Comparison of ENCODE assay signal across 13 cellular contexts in genomic region chr19:45599286-45599685, GRCh38. TPM values are rescaled to one million over a fixed set of nuclear protein-coding genes. Genes with fewer than 3 reads are reported as not detected.
DNase-seq lines count a peak whose midpoint lies in the region; ATAC-seq and TF ChIP-seq lines count a peak whose summit lies in the region.
"Had no signal": no experiment of that assay in that cellular context is flagged by ENCODE, and none has a peak within 500 bp of the region (broad histone marks: within the 10 kb centered on the region; RNA-seq: fewer than 3 reads in every experiment).

No MANE protein-coding gene starts in this region.

- H3K9me3 Mint-ChIP-seq in endothelial cell (ENCODE audit: unreplicated experiment) = no peaks in the 10 kb centered on the region
- peaks cover 0 to 26% (median 9%) of the 10 kb centered on the region in 7 donors for H3K9me3 Mint-ChIP-seq in CD14-positive monocyte
- H3K9me3 Mint-ChIP-seq in activated naive CD4-positive, alpha-beta T cell treated with anti-CD3 and anti-CD28 coated beads, Interleukin-2, amount 50 U/mL, for 72 hours = no peaks in the 10 kb centered on the region
- H3K9me3 Mint-ChIP-seq: activated T-helper 1 cell treated with anti-CD3 and anti-CD28 coated beads, Interleukin-12 subunit alpha, Interleukin-12 subunit beta, Interleukin-2, Interleukin-4 antibody, amounts not matched to agents 30 ng/mL and 10 ng/mL and 1 ng/mL, durations not matched to agents 14 hours and 24 hours and 36 hours had no signal

- DNase-seq in SK-N-SH (peak; percentile 51), endothelial cell (ENCODE audit: low spot score) (no peak), stomach (no peak), CD14-positive monocyte (ENCODE audit: low spot score) (no peak)
- no peak for DNase-seq in activated naive CD4-positive, alpha-beta T cell treated with anti-CD3 and anti-CD28 coated beads, Interleukin-2, amount 50 U/mL, for 72 hours (ENCODE audit: low spot score in 2 of 2)
- DNase-seq: activated CD4-positive, alpha-beta T cell treated with anti-CD3 and anti-CD28 coated beads for 36 hours; body of pancreas; DMS 273 treated with DMSO at 0.1 percent for 48 hours; HCEC 1CT; retina had no signal

- no peaks in the 10 kb centered on the region for H3K9me3 ChIP-seq in SK-N-SH
- no peaks in the 10 kb centered on the region for H3K9me3 ChIP-seq in stomach
- H3K9me3 ChIP-seq: body of pancreas had no signal

- TF ChIP-seq CTCF in SK-N-SH (IDR thresholded peaks at IDR 0.05) (no peak), endothelial cell (IDR thresholded peaks at IDR 0.05; ENCODE audit: unreplicated experiment) (no peak), stomach (IDR thresholded peaks at IDR 0.05) (no peak), CD14-positive monocyte (IDR thresholded peaks at IDR 0.05) (no peak)

- POLR2A ChIA-PET in SK-N-SH (lab: Yijun Ruan, JAX) = no interaction called here

- H2AFZ ChIP-seq in SK-N-SH (ENCODE audit: low read depth) = no peak overlapping the region

- peaks cover 21% of the 10 kb centered on the region; the same call in 1 of the 2 replicates for H3K27me3 ChIP-seq in SK-N-SH (ENCODE audit: insufficient read depth)
- H3K27me3 ChIP-seq in stomach = peaks cover 8 to 96% (median 58%) of the 10 kb centered on the region in 3 donors

- H3K9ac ChIP-seq in SK-N-SH = no peak overlapping the region

- H3K4me2 ChIP-seq in SK-N-SH = no peak overlapping the region

- no peak for TF ChIP-seq EP300 in SK-N-SH (IDR thresholded peaks at IDR 0.05; ENCODE audit: borderline replicate concordance in 1 of 2, low read depth in 1 of 2, low read length in 1 of 2)
- no peak for TF ChIP-seq EP300 in stomach (IDR thresholded peaks at IDR 0.05)

- peaks cover 0 to 7% of the 10 kb centered on the region in 2 experiments; a peak in 1 of 4 replicates for H3K4me1 ChIP-seq in SK-N-SH (ENCODE audit: control insufficient read depth in 1 of 2, insufficient read depth in 2 of 2, low read depth in 1 of 2, low read length in 1 of 2)
- H3K4me1 ChIP-seq in stomach = peaks cover 6 to 49% (median 21%) of the 10 kb centered on the region in 4 donors

- ATAC-seq in SK-N-SH treated with all-trans-retinoic acid at 6 μM for 48 hours = no peak
- ATAC-seq in activated naive CD4-positive, alpha-beta T cell treated with anti-CD3 and anti-CD28 coated beads, Interleukin-2, amount 50 U/mL, for 72 hours = no peak
- ATAC-seq: activated CD4-positive, alpha-beta T cell treated with anti-CD3 and anti-CD28 coated beads for 36 hours; body of pancreas had no signal

- no peaks in the 10 kb centered on the region for H3K79me2 ChIP-seq in SK-N-SH (ENCODE audit: insufficient read depth)

- H3K27ac ChIP-seq in SK-N-SH (ENCODE audit: low read depth in 2 of 2, low read length in 1 of 2) (no peak overlapping the region), stomach (peak overlapping the region; percentile 10 to 70 (median 45))

- H3F3A ChIP-seq in SK-N-SH (replicated peaks; ENCODE audit: insufficient read depth) = peaks cover 9% of the 10 kb centered on the region

- H3K36me3 ChIP-seq in SK-N-SH (replicated peaks in 1 of 2; ENCODE audit: control insufficient read depth in 1 of 2, insufficient read depth in 2 of 2, low read length in 1 of 2) (no peaks in the 10 kb centered on the region), stomach (no peaks in the 10 kb centered on the region)

- H3K4me3 ChIP-seq in SK-N-SH (ENCODE audit: low read depth in 2 of 2, low read length in 1 of 2) = no peak overlapping the region
- H3K4me3 ChIP-seq in stomach = no peak overlapping the region
- H3K4me3 ChIP-seq: body of pancreas had no signal

- H3K27ac Mint-ChIP-seq in endothelial cell (ENCODE audit: unreplicated experiment) = peak overlapping the region; percentile 44
- H3K27ac Mint-ChIP-seq in CD14-positive monocyte = no peak overlapping the region
- H3K27ac Mint-ChIP-seq in activated naive CD4-positive, alpha-beta T cell treated with anti-CD3 and anti-CD28 coated beads, Interleukin-2, amount 50 U/mL, for 72 hours = no peak overlapping the region
- H3K27ac Mint-ChIP-seq: activated T-helper 1 cell treated with anti-CD3 and anti-CD28 coated beads, Interleukin-12 subunit alpha, Interleukin-12 subunit beta, Interleukin-2, Interleukin-4 antibody, amounts not matched to agents 30 ng/mL and 10 ng/mL and 1 ng/mL, durations not matched to agents 14 hours and 24 hours and 36 hours had no signal

- no peaks in the 10 kb centered on the region for H4K20me1 ChIP-seq in SK-N-SH (ENCODE audit: insufficient read depth)

- 48% methylated on average over 10 of the region's 13 CpGs for WGBS in SK-N-SH (ENCODE audit: low lambda C conversion rate)
- 7 to 13% (median 12%) methylated on average over 12 to 13 of the region's 13 CpGs for WGBS in stomach, 5 donors

- no peaks in the 10 kb centered on the region for H3K9me2 ChIP-seq in SK-N-SH

- peaks cover 62% of the 10 kb centered on the region for H3K4me1 Mint-ChIP-seq in endothelial cell (ENCODE audit: unreplicated experiment)
- peaks cover 42% of the 10 kb centered on the region for H3K4me1 Mint-ChIP-seq in CD14-positive monocyte

- H3K36me3 Mint-ChIP-seq in endothelial cell (ENCODE audit: low read depth, unreplicated experiment) (peaks cover 7% of the 10 kb centered on the region), CD14-positive monocyte (peaks cover 0 to 16% of the 10 kb centered on the region in 2 donors)
- H3K36me3 Mint-ChIP-seq in activated naive CD4-positive, alpha-beta T cell treated with anti-CD3 and anti-CD28 coated beads, Interleukin-2, amount 50 U/mL, for 72 hours = peaks cover 13 to 27% of the 10 kb centered on the region in 2 donors

- CTCF ChIA-PET in SK-N-SH (lab: Yijun Ruan, JAX) = interaction anchor here (0.7 to 3.5 kb wide), 3 partner anchors 8 to 44 kb away, joined by 3 to 18 read pairs (median 3); no protein-coding TSS in a partner anchor

- H3K27me3 Mint-ChIP-seq in endothelial cell (ENCODE audit: unreplicated experiment) (peaks cover 14% of the 10 kb centered on the region), CD14-positive monocyte (ENCODE audit: low read depth in 3 of 3) (peaks cover 86 to 88% (median 87%) of the 10 kb centered on the region in 3 donors)

- peak overlapping the region; percentile 100 for H3K4me3 Mint-ChIP-seq in endothelial cell (ENCODE audit: unreplicated experiment)
- H3K4me3 Mint-ChIP-seq in CD14-positive monocyte = peak overlapping the region in 1 of 2 donors; percentile 82

- no peak for TF ChIP-seq POLR2A in stomach (IDR thresholded peaks at IDR 0.05)

- TF ChIP-seq RAD21 in SK-N-SH (IDR thresholded peaks at IDR 0.05; ENCODE audit: low read length) = no peak

- intact Hi-C loops in stomach (cut with DNase I; ENCODE audit: low total_unique reads) (no loop called here), CD14-positive monocyte (cut with micrococcal nuclease) (loop anchor here in 1 of 2 donors (5.0 kb wide), 1 partner anchor 38 kb away; the partner anchor contains the start of gene EML2)

TF ChIP-seq in SK-N-SH, 30 proteins besides CTCF, POLR2A, EP300 and RAD21 (continues in another document):
- no peak for TF ChIP-seq NRF1 (IDR thresholded peaks at IDR 0.05; ENCODE audit: low read depth, low read length)
- TF ChIP-seq USF2 (IDR thresholded peaks at IDR 0.05; ENCODE audit: borderline replicate concordance, low read depth, low read length) = no peak

TF ChIP-seq in SK-N-SH treated with all-trans-retinoic acid at 6 μM for 48 hours, 23 proteins besides CTCF, POLR2A, EP300 and RAD21 (continues in another document):
- no peak for TF ChIP-seq CSRNP3 (CRISPR knock-in tag; IDR thresholded peaks at IDR 0.05)
- no peak for TF ChIP-seq ZNF70 (CRISPR knock-in tag; IDR thresholded peaks at IDR 0.05)
- TF ChIP-seq RARB (CRISPR knock-in tag; IDR thresholded peaks at IDR 0.05) = no peak
- TF ChIP-seq ZFP3 (CRISPR knock-in tag; IDR thresholded peaks at IDR 0.05) = no peak

RNA-seq across cellular contexts. Expression of gene GPR4, which starts 2.7 kb away (rescaled TPM):
- polyA plus RNA-seq in SK-N-SH (2012; rRNA removed) (0.29 and 0.69 TPM in 2 replicates), stomach (1 to 10 TPM in 2 of 3 donors, under 1 TPM in 1; 0.60 to 3.2 (median 2.9) TPM), CD14-positive monocyte (not detected)
- polyA plus RNA-seq in SK-N-SH (2012; cell fraction: cytosol; rRNA removed) = 0.54 and 0.55 TPM in 2 replicates
- 0.38 and 0.69 TPM in 2 replicates for polyA plus RNA-seq in SK-N-SH (2012; cell fraction: nucleus; rRNA removed)
- total RNA-seq in endothelial cell (ENCODE audit: unreplicated experiment) (13.5 TPM), stomach (1 to 10 TPM; 1.3 to 5.8 (median 2.0) TPM)
- total RNA-seq in activated naive CD4-positive, alpha-beta T cell treated with anti-CD3 and anti-CD28 coated beads, Interleukin-2, amount 50 U/mL, for 72 hours = under 1 TPM in 1 of 2 donors, not detected in 1; 0.09 TPM
- total RNA-seq: A673; activated CD4-positive, alpha-beta T cell treated with anti-CD3 and anti-CD28 coated beads for 36 hours; activated T-helper 1 cell treated with anti-CD3 and anti-CD28 coated beads, Interleukin-12 subunit alpha, Interleukin-12 subunit beta, Interleukin-2, Interleukin-4 antibody, amounts not matched to agents 30 ng/mL and 10 ng/mL and 1 ng/mL, durations not matched to agents 14 hours and 24 hours and 36 hours had no signal

RNA-seq across cellular contexts. Expression of gene OPA3, which starts 14.7 kb away (rescaled TPM):
- polyA plus RNA-seq in SK-N-SH (2012; rRNA removed) (10.0 and 11.1 TPM in 2 replicates), stomach (1 to 10 TPM; 2.9 to 5.5 (median 4.9) TPM), CD14-positive monocyte (1 to 10 TPM; 4.4 to 6.9 TPM)
- polyA plus RNA-seq in SK-N-SH (2012; cell fraction: cytosol; rRNA removed) = 6.0 and 6.6 TPM in 2 replicates
- 10.7 and 12.1 TPM in 2 replicates for polyA plus RNA-seq in SK-N-SH (2012; cell fraction: nucleus; rRNA removed)
- total RNA-seq in endothelial cell (ENCODE audit: unreplicated experiment) (13.4 TPM), stomach (10 to 100 TPM in 1 of 5 donors, 1 to 10 TPM in 3, under 1 TPM in 1; under 0.01 to 27.5 (median 3.7) TPM)
- total RNA-seq in activated naive CD4-positive, alpha-beta T cell treated with anti-CD3 and anti-CD28 coated beads, Interleukin-2, amount 50 U/mL, for 72 hours = 10 to 100 TPM; 16.6 to 16.7 TPM

RNA-seq across cellular contexts. Expression of gene EML2, which starts 39.9 kb away (rescaled TPM):
- polyA plus RNA-seq in SK-N-SH (2012; rRNA removed) (10.3 and 12.4 TPM in 2 replicates), stomach (10 to 100 TPM; 28.6 to 53.0 (median 31.8) TPM), CD14-positive monocyte (10 to 100 TPM; 10.3 to 11.9 TPM)
- 4.0 and 7.6 TPM in 2 replicates for polyA plus RNA-seq in SK-N-SH (2012; cell fraction: cytosol; rRNA removed)
- polyA plus RNA-seq in SK-N-SH (2012; cell fraction: nucleus; rRNA removed) = 24.4 and 27.6 TPM in 2 replicates
- total RNA-seq in endothelial cell (ENCODE audit: unreplicated experiment) (20.3 TPM), stomach (100 to 1,000 TPM in 2 of 5 donors, 10 to 100 TPM in 3; 17.8 to 387 (median 33.8) TPM)
- 100 to 1,000 TPM; 142 to 161 TPM for total RNA-seq in activated naive CD4-positive, alpha-beta T cell treated with anti-CD3 and anti-CD28 coated beads, Interleukin-2, amount 50 U/mL, for 72 hours

Comparison
In these comparisons a context has a peak if more than half of its experiments do, and no peak if none do; other contexts are left out.
1. H3K27ac ChIP-seq: peak in stomach (5 of 5); none in SK-N-SH (0 of 2).